ENCODE assay signal across 24 cellular contexts in genomic region chr7:106521541-106521940, GRCh38.
"Had no signal": no experiment of that assay in that cellular context is flagged by ENCODE, and none has a peak within 500 bp of the region (broad histone marks: within the 10 kb centered on the region; RNA-seq: fewer than 3 reads in every experiment).

No MANE protein-coding gene starts in this region.

- H3K9me3 ChIP-seq: adrenal gland, ascending aorta, left lung, ovary, psoas muscle, tibial nerve had no signal

- ATAC-seq: activated T-cell treated with anti-CD3 and anti-CD28 coated beads, Interleukin-2, amount 50 U/mL, for 4 hours; foreskin keratinocyte; natural killer cell; psoas muscle; right cardiac atrium had no signal

- H3K27ac ChIP-seq: adrenal gland, ascending aorta, brain microvascular endothelial cell, foreskin keratinocyte, left lung, ovary, psoas muscle, tibial nerve had no signal

- H3K36me3 ChIP-seq: adrenal gland, ascending aorta, brain microvascular endothelial cell, left lung, ovary, tibial nerve had no signal

- H3K27me3 ChIP-seq: ascending aorta, left lung, ovary, tibial nerve had no signal

- H3K4me3 ChIP-seq: adrenal gland, ascending aorta, left lung, lung, ovary, psoas muscle, tibial nerve had no signal

- DNase-seq: activated CD4-positive, alpha-beta T cell treated with anti-CD3 and anti-CD28 coated beads for 4 hours; activated CD4-positive, alpha-beta T cell treated with anti-CD3 and anti-CD28 coated beads, Interleukin-2, amount 50 U/mL, for 48 hours; activated CD4-positive, CD25-positive, alpha-beta regulatory T cell; activated CD8-positive, alpha-beta memory T cell treated with anti-CD3 and anti-CD28 coated beads, Interleukin-2, amount 50 U/mL, for 48 hours; activated naive CD4-positive, alpha-beta T cell; activated T-cell treated with anti-CD3 and anti-CD28 coated beads, Interleukin-2, amount 50 U/mL, for 4 hours; adrenal gland; brain microvascular endothelial cell; central memory CD4-positive, alpha-beta T cell; dermis blood vessel endothelial cell; effector CD8-positive, alpha-beta T cell; erythroblast; kidney; left lung; natural killer cell; ovary; psoas muscle; right cardiac atrium; stimulated activated CD4-positive, alpha-beta T cell treated with anti-CD3 and anti-CD28 coated beads, Interleukin-12 subunit alpha, Interleukin-12 subunit beta, amount 100 ng/mL, for 4 hours; stimulated activated CD4-positive, alpha-beta T cell treated with anti-CD3 and anti-CD28 coated beads, Interleukin-4, amount 100 ng/mL, for 4 hours had no signal

- H3K4me1 ChIP-seq: adrenal gland, ascending aorta, foreskin keratinocyte, left lung, psoas muscle, tibial nerve had no signal
